29 cellular contexts compared by ENCODE assay signal in genomic region chr7:80207501-80207900, GRCh38.
DNase-seq lines count a peak whose midpoint lies in the region; ATAC-seq and TF ChIP-seq lines count a peak whose summit lies in the region.
"Had no signal": no experiment of that assay in that cellular context is flagged by ENCODE, and none has a peak within 500 bp of the region (broad histone marks: within the 10 kb centered on the region; RNA-seq: fewer than 3 reads in every experiment).

No MANE protein-coding gene starts in this region.

- H3K36me3 ChIP-seq in subcutaneous abdominal adipose tissue (ENCODE audit: control insufficient read depth in 5 of 5, insufficient read depth in 5 of 5, low read length in 5 of 5) = peaks cover 19 to 51% (median 28%) of the 10 kb centered on the region in 5 donors
- no peaks in the 10 kb centered on the region for H3K36me3 ChIP-seq in adrenal gland (replicated peaks in 1 of 2)

- ATAC-seq in GM18907 (IDR thresholded peaks at IDR 0.05; ENCODE audit: unreplicated experiment) = peak; percentile 18
- no peak for ATAC-seq in HG03280 (IDR thresholded peaks at IDR 0.05; ENCODE audit: unreplicated experiment)
- ATAC-seq: activated CD4-positive, alpha-beta T cell treated with anti-CD3 and anti-CD28 coated beads for 36 hours; activated T-helper 17 cell treated with anti-CD3 and anti-CD28 coated beads, Interleukin-2, amount 50 U/mL, for 72 hours; HepG2; left colon; mucosa of descending colon; natural killer cell treated with Interleukin-12 subunit alpha and Interleukin-12 subunit beta and Interleukin-15 and Interleukin-18, amount 100 ng/mL, for 72 hours had no signal

- H3K4me3 ChIP-seq in fibroblast of mammary gland (ENCODE audit: control insufficient read depth, low read depth, low read length) (no peak overlapping the region), subcutaneous abdominal adipose tissue (ENCODE audit: low read depth in 1 of 5, low read length in 5 of 5) (no peak overlapping the region), adrenal gland (no peak overlapping the region)
- H3K4me3 ChIP-seq: esophagus squamous epithelium, mucosa of descending colon had no signal

- H3K9ac ChIP-seq in subcutaneous abdominal adipose tissue (ENCODE audit: low read length in 5 of 5) = no peak overlapping the region

- TF ChIP-seq POLR2A in adrenal gland (IDR thresholded peaks at IDR 0.05) = no peak

- WGBS in adrenal gland, 4 donors = 45 to 64% (median 62%) methylated on average over 2 of the region's 2 CpGs

- H3K27me3 ChIP-seq in subcutaneous abdominal adipose tissue (ENCODE audit: control insufficient read depth in 5 of 5, insufficient read depth in 4 of 5, low read length in 5 of 5) (no peaks in the 10 kb centered on the region), adrenal gland (no peaks in the 10 kb centered on the region)
- H3K27me3 ChIP-seq: esophagus squamous epithelium had no signal

- TF ChIP-seq CTCF in fibroblast of mammary gland (conservative IDR thresholded peaks at IDR 0.05; ENCODE audit: control insufficient read depth, insufficient read depth, low read depth, low read length) (no peak), GM10266 (IDR thresholded peaks at IDR 0.05; ENCODE audit: control insufficient read depth, insufficient read depth, low read depth, missing control alignments) (no peak), adrenal gland (IDR thresholded peaks at IDR 0.05) (no peak)

- H3K9me3 ChIP-seq in subcutaneous abdominal adipose tissue (ENCODE audit: control insufficient read depth in 5 of 5, low read length in 5 of 5) (no peaks in the 10 kb centered on the region), adrenal gland (replicated peaks in 1 of 3) (peaks cover 0 to 6% (median 0%) of the 10 kb centered on the region in 3 donors)
- H3K9me3 ChIP-seq: esophagus squamous epithelium, mucosa of descending colon had no signal

- H3K27ac ChIP-seq in subcutaneous abdominal adipose tissue (ENCODE audit: low read depth, low read length) (peak overlapping the region; percentile 42), adrenal gland (no peak overlapping the region)
- H3K27ac ChIP-seq: esophagus squamous epithelium had no signal

- peaks cover 0 to 13% (median 8%) of the 10 kb centered on the region in 5 donors for H3K4me1 ChIP-seq in subcutaneous abdominal adipose tissue (ENCODE audit: control insufficient read depth in 5 of 5, insufficient read depth in 5 of 5, low read length in 5 of 5)
- no peaks in the 10 kb centered on the region for H3K4me1 ChIP-seq in adrenal gland (replicated peaks in 1 of 2)

- DNase-seq in NOMO-1 treated with DMSO at 0.1 percent for 48 hours (lab: John Stamatoyannopoulos, UW; ENCODE audit: unreplicated experiment) (peak; percentile 85), fibroblast of mammary gland (ENCODE audit: low read depth) (peak; percentile 32), GM10266 (ENCODE audit: extremely low spot score) (no peak), adrenal gland (no peak)
- DNase-seq: activated CD4-positive, alpha-beta T cell treated with anti-CD3 and anti-CD28 coated beads for 36 hours; activated naive CD4-positive, alpha-beta T cell treated with anti-CD3 and anti-CD28 coated beads, Interleukin-2, amount 10 ng/mL, durations not matched to agents 7 days and 5 days; amygdala; CD4-positive, alpha-beta T cell; DMS79 treated with DMSO at 0.1 percent for 48 hours; esophagus squamous epithelium; GF-D8; GOT3; immature natural killer cell; Karpas-422; left colon; mucosa of descending colon; NCI-H1694; NCI-H510A treated with DMSO at 0.1 percent for 48 hours; occipital lobe; SIG-M5; stimulated activated CD4-positive, alpha-beta T cell treated with anti-CD3 and anti-CD28 coated beads, Interleukin-15, amount 100 ng/mL, for 24 hours; stimulated activated CD4-positive, alpha-beta T cell treated with anti-CD3 and anti-CD28 coated beads, Interleukin-4, amount 100 ng/mL, for 4 hours; trophoblast cell had no signal

- intact Hi-C loops in adrenal gland (cut with DNase I) = no loop called here

Comparison
In these comparisons a context has a peak if more than half of its experiments do, and no peak if none do; other contexts are left out.
1. DNase-seq: peak in NOMO-1 treated with DMSO at 0.1 percent for 48 hours (single experiment) and fibroblast of mammary gland (single experiment); none in GM10266 (single experiment) and adrenal gland (0 of 7).